ENCODE assay signal across 8 cellular contexts in genomic region chr3:5187920-5188418, GRCh38. TPM values are rescaled to one million over a fixed set of nuclear protein-coding genes. Genes with fewer than 3 reads are reported as not detected.
DNase-seq lines count a peak whose midpoint lies in the region; TF ChIP-seq lines count a peak whose summit lies in the region.

No MANE protein-coding gene starts in this region.

- H3K4me2 ChIP-seq in neural cell (ENCODE audit: low read length), result peak overlapping the region; percentile 79

- no peaks in the 10 kb centered on the region for H3F3A ChIP-seq in neural cell (ENCODE audit: insufficient read depth, low read length, poor library complexity, severe bottlenecking)

- peak overlapping the region; percentile 99 for H3K4me3 Mint-ChIP-seq in HFFc6

- H3K4me3 ChIP-seq in fibroblast of the aortic adventitia (ENCODE audit: low read depth, low read length) (peak overlapping the region; percentile 94), neural cell (ENCODE audit: low read length) (peak overlapping the region; percentile 87)

- H3K27ac Mint-ChIP-seq in HFFc6, result peak overlapping the region; percentile 91

- H3K9ac ChIP-seq in neural cell (ENCODE audit: low read length), result peak overlapping the region; percentile 79

- H4K20me1 ChIP-seq in neural cell (ENCODE audit: insufficient read depth), result no peaks in the 10 kb centered on the region

- TF ChIP-seq CTCF in GM13977 (IDR thresholded peaks at IDR 0.05; ENCODE audit: extremely low read depth, insufficient read depth, missing control alignments) (no peak), HFFc6 (IDR thresholded peaks at IDR 0.05) (no peak; the same call in 1 of the 2 replicates), fibroblast of the aortic adventitia (IDR thresholded peaks at IDR 0.05; ENCODE audit: insufficient read depth, low read length) (no peak), neural cell (IDR thresholded peaks at IDR 0.05; ENCODE audit: poor library complexity, severe bottlenecking) (no peak)

- no peaks in the 10 kb centered on the region for H3K9me3 ChIP-seq in neural cell (ENCODE audit: low read length)

- no peaks in the 10 kb centered on the region for H3K9me3 Mint-ChIP-seq in HFFc6

- H3K9me2 ChIP-seq in neural cell (ENCODE audit: insufficient read depth, low read length), result no peaks in the 10 kb centered on the region

- in situ Hi-C loops in GM13977 (cut with MboI; ENCODE audit: low pct_unique_long_range_greater_than_20kb, low sequenced_read_pairs, unreplicated experiment), result no loop called here

- H3K36me3 ChIP-seq in neural cell (ENCODE audit: insufficient read depth, low read length), result no peaks in the 10 kb centered on the region

- H3K79me2 ChIP-seq in neural cell (replicated peaks; ENCODE audit: insufficient read depth, low read length), result peaks cover 28% of the 10 kb centered on the region

- H2AFZ ChIP-seq in neural cell (ENCODE audit: low read depth, low read length), result no peak overlapping the region

- TF ChIP-seq RAD21 in neural cell (conservative IDR thresholded peaks at IDR 0.05), result no peak

- TF ChIP-seq EP300 in neural cell (conservative IDR thresholded peaks at IDR 0.05; ENCODE audit: poor library complexity, severe bottlenecking), result no peak

- H3K4me1 Mint-ChIP-seq in HFFc6 (ENCODE audit: low read depth), result peaks cover 44% of the 10 kb centered on the region

- no peaks in the 10 kb centered on the region for H3K27me3 ChIP-seq in neural cell (ENCODE audit: insufficient read depth, low read depth, low read length)

- H3K36me3 Mint-ChIP-seq in HFFc6 (ENCODE audit: low read depth), result peaks cover 13% of the 10 kb centered on the region

- H3K27me3 Mint-ChIP-seq in HFFc6 (ENCODE audit: insufficient read depth), result no peaks in the 10 kb centered on the region

- peak overlapping the region; percentile 34 for H3K27ac ChIP-seq in neural cell (ENCODE audit: low read length)

- DNase-seq in GM13977 (ENCODE audit: low spot score), result peak; percentile 50
- DNase-seq in HFFc6, result peak; percentile 9
- peak; percentile 12 for DNase-seq in NCI-H526 treated with DMSO at 0.1 percent for 48 hours (lab: John Stamatoyannopoulos, UW)
- DNase-seq in activated T-helper 1 cell treated with anti-CD3 and anti-CD28 coated beads, Interleukin-2, amount 50 U/mL, for 16 hours (ENCODE audit: low read depth in 1 of 2, low spot score in 1 of 2), result peak; percentile 12 to 43
- no peak for DNase-seq in fibroblast of the aortic adventitia (ENCODE audit: low read depth)
- DNase-seq in cerebellar cortex (ENCODE audit: low spot score), result no peak
- DNase-seq in OCI-M2 (lab: John Stamatoyannopoulos, UW; ENCODE audit: unreplicated experiment), result no peak

TF ChIP-seq in neural cell, 6 proteins besides CTCF, POLR2A, EP300 and RAD21:
- TF ChIP-seq MXI1 (conservative IDR thresholded peaks at IDR 0.05; ENCODE audit: poor library complexity, severe bottlenecking), result no peak
- TF ChIP-seq SMC3 (conservative IDR thresholded peaks at IDR 0.05; ENCODE audit: poor library complexity), result peak; percentile 35

RNA-seq across cellular contexts. Expression of gene EDEM1, which starts 0.5 kb away (rescaled TPM):
- 10 to 100 TPM; 47.6 to 56.4 (median 52.0) TPM for total RNA-seq in HFFc6 (2021; fragmentation: NEBNext Ultra II Directional; extraction: Animal tissue kit (Norgen Biotek cat#: 25700))
- 25.8 and 32.6 TPM in 2 replicates for total RNA-seq in fibroblast of the aortic adventitia (ENCODE audit: low replicate concordance)
- 11.9 and 13.6 TPM in 2 replicates for polyA plus RNA-seq in neural cell
- polyA minus RNA-seq in neural cell, result 9.3 and 22.6 TPM in 2 replicates

Comparison
In these comparisons a context has a peak if more than half of its experiments do, and no peak if none do; other contexts are left out.
1. DNase-seq: peak in GM13977 (single experiment), HFFc6 (single experiment), NCI-H526 treated with DMSO at 0.1 percent for 48 hours (single experiment) and activated T-helper 1 cell treated with anti-CD3 and anti-CD28 coated beads, Interleukin-2, amount 50 U/mL, for 16 hours (2 of 2); none in fibroblast of the aortic adventitia (single experiment), cerebellar cortex (single experiment) and OCI-M2 (single experiment).